Comparison of ENCODE assay signal across 1 cellular context in the genomic region with DNA sequence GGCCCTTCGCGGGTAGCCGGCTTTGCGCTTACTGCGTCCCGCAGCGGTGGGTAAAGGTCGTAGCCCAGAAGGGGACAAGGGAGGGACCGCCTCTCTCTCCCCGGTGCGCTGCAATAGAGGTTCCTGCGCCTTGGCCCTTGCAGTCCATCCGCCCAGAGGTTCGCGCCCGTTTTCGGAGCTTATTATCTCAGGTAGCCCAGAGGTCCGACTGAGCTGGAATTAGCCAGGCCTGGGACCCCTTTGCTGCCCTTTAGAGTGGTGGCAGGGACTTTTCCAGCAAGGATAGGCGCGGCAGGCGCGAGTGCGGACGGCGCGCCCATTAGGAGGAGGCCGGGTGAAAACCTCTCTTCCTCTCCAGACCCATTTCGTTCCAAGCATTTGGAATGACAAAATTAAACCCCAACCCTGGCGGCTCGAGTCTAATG.
TF ChIP-seq lines count a peak whose summit lies in the region.

No MANE protein-coding gene starts in this region.

TF ChIP-seq in GM12878, 131 proteins besides CTCF, POLR2A, EP300 and RAD21:
- TF ChIP-seq PAX5 (IDR thresholded peaks at IDR 0.05; ENCODE audit: borderline replicate concordance, low read depth, low read length) (no peak), MEF2A (IDR thresholded peaks at IDR 0.05; ENCODE audit: insufficient read depth, low read depth, low read length) (no peak), PAX8 (IDR thresholded peaks at IDR 0.05) (no peak), SPI1 (IDR thresholded peaks at IDR 0.05; ENCODE audit: borderline replicate concordance, insufficient read depth, low read depth, low read length) (no peak), YY1 (IDR thresholded peaks at IDR 0.05; ENCODE audit: low read depth, low read length) (no peak), SREBF2 (IDR thresholded peaks at IDR 0.05; ENCODE audit: low read length) (no peak), NFYA (IDR thresholded peaks at IDR 0.05; ENCODE audit: borderline replicate concordance, low read depth, low read length) (no peak), TAF1 (IDR thresholded peaks at IDR 0.05; ENCODE audit: borderline replicate concordance, low read depth, low read length) (no peak), EED (IDR thresholded peaks at IDR 0.05; ENCODE audit: low read depth) (no peak), MTA3 (IDR thresholded peaks at IDR 0.05; ENCODE audit: borderline replicate concordance, low read length) (no peak), ATF7 (IDR thresholded peaks at IDR 0.05; ENCODE audit: low read depth) (no peak), ZNF622 (IDR thresholded peaks at IDR 0.05) (no peak), SMARCA5 (IDR thresholded peaks at IDR 0.05) (no peak), POLR2AphosphoS5 (IDR thresholded peaks at IDR 0.05; ENCODE audit: low read length) (no peak), ZSCAN29 (IDR thresholded peaks at IDR 0.05) (no peak), CEBPB (IDR thresholded peaks at IDR 0.05; ENCODE audit: borderline replicate concordance in 1 of 2, low read depth in 2 of 2, low read length in 2 of 2) (no peak)
- TF ChIP-seq, protein P1, sequence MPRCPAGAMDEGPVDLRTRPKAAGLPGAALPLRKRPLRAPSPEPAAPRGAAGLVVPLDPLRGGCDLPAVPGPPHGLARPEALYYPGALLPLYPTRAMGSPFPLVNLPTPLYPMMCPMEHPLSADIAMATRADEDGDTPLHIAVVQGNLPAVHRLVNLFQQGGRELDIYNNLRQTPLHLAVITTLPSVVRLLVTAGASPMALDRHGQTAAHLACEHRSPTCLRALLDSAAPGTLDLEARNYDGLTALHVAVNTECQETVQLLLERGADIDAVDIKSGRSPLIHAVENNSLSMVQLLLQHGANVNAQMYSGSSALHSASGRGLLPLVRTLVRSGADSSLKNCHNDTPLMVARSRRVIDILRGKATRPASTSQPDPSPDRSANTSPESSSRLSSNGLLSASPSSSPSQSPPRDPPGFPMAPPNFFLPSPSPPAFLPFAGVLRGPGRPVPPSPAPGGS (IDR thresholded peaks at IDR 0.05; ENCODE audit: borderline replicate concordance, insufficient read depth, low read depth, low read length, poor library complexity, severe bottlenecking) = no peak
- TF ChIP-seq, protein P2, sequence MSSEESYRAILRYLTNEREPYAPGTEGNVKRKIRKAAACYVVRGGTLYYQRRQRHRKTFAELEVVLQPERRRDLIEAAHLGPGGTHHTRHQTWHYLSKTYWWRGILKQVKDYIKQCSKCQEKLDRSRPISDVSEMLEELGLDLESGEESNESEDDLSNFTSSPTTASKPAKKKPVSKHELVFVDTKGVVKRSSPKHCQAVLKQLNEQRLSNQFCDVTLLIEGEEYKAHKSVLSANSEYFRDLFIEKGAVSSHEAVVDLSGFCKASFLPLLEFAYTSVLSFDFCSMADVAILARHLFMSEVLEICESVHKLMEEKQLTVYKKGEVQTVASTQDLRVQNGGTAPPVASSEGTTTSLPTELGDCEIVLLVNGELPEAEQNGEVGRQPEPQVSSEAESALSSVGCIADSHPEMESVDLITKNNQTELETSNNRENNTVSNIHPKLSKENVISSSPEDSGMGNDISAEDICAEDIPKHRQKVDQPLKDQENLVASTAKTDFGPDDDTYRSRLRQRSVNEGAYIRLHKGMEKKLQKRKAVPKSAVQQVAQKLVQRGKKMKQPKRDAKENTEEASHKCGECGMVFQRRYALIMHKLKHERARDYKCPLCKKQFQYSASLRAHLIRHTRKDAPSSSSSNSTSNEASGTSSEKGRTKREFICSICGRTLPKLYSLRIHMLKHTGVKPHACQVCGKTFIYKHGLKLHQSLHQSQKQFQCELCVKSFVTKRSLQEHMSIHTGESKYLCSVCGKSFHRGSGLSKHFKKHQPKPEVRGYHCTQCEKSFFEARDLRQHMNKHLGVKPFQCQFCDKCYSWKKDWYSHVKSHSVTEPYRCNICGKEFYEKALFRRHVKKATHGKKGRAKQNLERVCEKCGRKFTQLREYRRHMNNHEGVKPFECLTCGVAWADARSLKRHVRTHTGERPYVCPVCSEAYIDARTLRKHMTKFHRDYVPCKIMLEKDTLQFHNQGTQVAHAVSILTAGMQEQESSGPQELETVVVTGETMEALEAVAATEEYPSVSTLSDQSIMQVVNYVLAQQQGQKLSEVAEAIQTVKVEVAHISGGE (CRISPR knock-in tag; IDR thresholded peaks at IDR 0.05) = no peak
- TF ChIP-seq, protein P3, sequence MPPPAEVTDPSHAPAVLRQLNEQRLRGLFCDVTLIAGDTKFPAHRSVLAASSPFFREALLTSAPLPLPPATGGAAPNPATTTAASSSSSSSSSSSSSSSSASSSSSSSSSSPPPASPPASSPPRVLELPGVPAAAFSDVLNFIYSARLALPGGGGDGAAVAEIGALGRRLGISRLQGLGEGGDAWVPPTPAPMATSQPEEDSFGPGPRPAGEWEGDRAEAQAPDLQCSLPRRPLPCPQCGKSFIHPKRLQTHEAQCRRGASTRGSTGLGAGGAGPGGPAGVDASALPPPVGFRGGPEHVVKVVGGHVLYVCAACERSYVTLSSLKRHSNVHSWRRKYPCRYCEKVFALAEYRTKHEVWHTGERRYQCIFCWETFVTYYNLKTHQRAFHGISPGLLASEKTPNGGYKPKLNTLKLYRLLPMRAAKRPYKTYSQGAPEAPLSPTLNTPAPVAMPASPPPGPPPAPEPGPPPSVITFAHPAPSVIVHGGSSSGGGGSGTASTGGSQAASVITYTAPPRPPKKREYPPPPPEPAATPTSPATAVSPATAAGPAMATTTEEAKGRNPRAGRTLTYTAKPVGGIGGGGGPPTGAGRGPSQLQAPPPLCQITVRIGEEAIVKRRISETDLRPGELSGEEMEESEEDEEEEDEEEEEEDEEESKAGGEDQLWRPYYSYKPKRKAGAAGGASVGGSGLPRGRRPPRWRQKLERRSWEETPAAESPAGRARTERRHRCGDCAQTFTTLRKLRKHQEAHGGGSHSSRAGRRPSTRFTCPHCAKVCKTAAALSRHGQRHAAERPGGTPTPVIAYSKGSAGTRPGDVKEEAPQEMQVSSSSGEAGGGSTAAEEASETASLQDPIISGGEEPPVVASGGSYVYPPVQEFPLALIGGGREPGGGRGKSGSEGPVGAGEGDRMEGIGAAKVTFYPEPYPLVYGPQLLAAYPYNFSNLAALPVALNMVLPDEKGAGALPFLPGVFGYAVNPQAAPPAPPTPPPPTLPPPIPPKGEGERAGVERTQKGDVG (CRISPR knock-in tag; IDR thresholded peaks at IDR 0.05) = no peak
TF ChIP-seq in GM12878: peak in this region for 0.
